Comparison of ENCODE assay signal across 19 cellular contexts in genomic region chr14:104296388-104297312, GRCh38.
DNase-seq lines count a peak whose midpoint lies in the region; ATAC-seq and TF ChIP-seq lines count a peak whose summit lies in the region.
"Had no signal": no experiment of that assay in that cellular context is flagged by ENCODE, and none has a peak within 500 bp of the region (broad histone marks: within the 10 kb centered on the region; RNA-seq: fewer than 3 reads in every experiment).

No MANE protein-coding gene starts in this region.

- peak overlapping the region; percentile 22 for H3K4me3 Mint-ChIP-seq in type B pancreatic cell
- H3K4me3 Mint-ChIP-seq: activated CD4-positive, alpha-beta T cell treated with anti-CD3 and anti-CD28 coated beads, Interleukin-2, amount 10 ng/mL, durations not matched to agents 7 days and 5 days; activated naive CD8-positive, alpha-beta T cell treated with anti-CD3 and anti-CD28 coated beads, Interleukin-2, amount 50 U/mL, for 24 hours; CD8-positive, alpha-beta T cell; GM23338; mesothelial cell of epicardium had no signal

- H3K9me3 Mint-ChIP-seq in type B pancreatic cell = no peaks in the 10 kb centered on the region
- H3K9me3 Mint-ChIP-seq: activated naive CD8-positive, alpha-beta T cell treated with anti-CD3 and anti-CD28 coated beads, Interleukin-2, amount 50 U/mL, for 24 hours; CD8-positive, alpha-beta T cell had no signal

- TF ChIP-seq CTCF in type B pancreatic cell (conservative IDR thresholded peaks at IDR 0.05) (no peak), brain microvascular endothelial cell (IDR thresholded peaks at IDR 0.05; ENCODE audit: low read depth, low read length, missing control alignments) (no peak)

- ATAC-seq in left colon = no peak
- ATAC-seq in HG02759 (IDR thresholded peaks at IDR 0.05; ENCODE audit: unreplicated experiment) = no peak
- ATAC-seq in HG02623 (IDR thresholded peaks at IDR 0.05; ENCODE audit: unreplicated experiment) = no peak
- ATAC-seq: activated naive CD8-positive, alpha-beta T cell treated with anti-CD3 and anti-CD28 coated beads, Interleukin-2, amount 50 U/mL, for 24 hours; CD8-positive, alpha-beta T cell; gastrocnemius medialis; GM23338 had no signal

- peaks cover 9% of the 10 kb centered on the region for H3K27me3 Mint-ChIP-seq in type B pancreatic cell
- H3K27me3 Mint-ChIP-seq: activated CD4-positive, alpha-beta T cell treated with anti-CD3 and anti-CD28 coated beads, Interleukin-2, amount 10 ng/mL, durations not matched to agents 7 days and 5 days had no signal

- H3K4me3 ChIP-seq in brain microvascular endothelial cell (ENCODE audit: low read depth, low read length) = no peak overlapping the region
- H3K4me3 ChIP-seq: gastrocnemius medialis, GM23338, skin epidermis, tibial nerve had no signal

- H3K4me1 Mint-ChIP-seq in type B pancreatic cell (ENCODE audit: unreplicated experiment) = peaks cover 20% of the 10 kb centered on the region
- H3K4me1 Mint-ChIP-seq: activated CD4-positive, alpha-beta T cell treated with anti-CD3 and anti-CD28 coated beads, Interleukin-2, amount 10 ng/mL, durations not matched to agents 7 days and 5 days; activated naive CD8-positive, alpha-beta T cell treated with anti-CD3 and anti-CD28 coated beads, Interleukin-2, amount 50 U/mL, for 24 hours had no signal

- no peak overlapping the region for H3K27ac Mint-ChIP-seq in type B pancreatic cell
- H3K27ac Mint-ChIP-seq: activated CD4-positive, alpha-beta T cell treated with anti-CD3 and anti-CD28 coated beads, Interleukin-2, amount 10 ng/mL, durations not matched to agents 7 days and 5 days; activated naive CD8-positive, alpha-beta T cell treated with anti-CD3 and anti-CD28 coated beads, Interleukin-2, amount 50 U/mL, for 24 hours; CD8-positive, alpha-beta T cell; GM23338; mesothelial cell of epicardium had no signal

- H3K36me3 ChIP-seq in brain microvascular endothelial cell (replicated peaks) = no peaks in the 10 kb centered on the region
- H3K36me3 ChIP-seq: gastrocnemius medialis, tibial nerve had no signal

- no peak overlapping the region for H3K27ac ChIP-seq in brain microvascular endothelial cell
- H3K27ac ChIP-seq: gastrocnemius medialis, skin epidermis, tibial nerve had no signal

- no peaks in the 10 kb centered on the region for H3K27me3 ChIP-seq in brain microvascular endothelial cell (replicated peaks)

- DNase-seq in activated effector memory CD4-positive, alpha-beta T cell treated with anti-CD3 and anti-CD28 coated beads, Interleukin-2, amount 50 U/mL, for 16 hours = peak; percentile 39
- DNase-seq in activated effector memory CD4-positive, alpha-beta T cell treated with Interleukin-2 at 50 U/mL for 16 hours = no peak
- peak; percentile 20 for DNase-seq in astrocyte of the hippocampus (ENCODE audit: low read depth, low spot score)
- peak; percentile 2 to 23 for DNase-seq in left colon
- no peak for DNase-seq in type B pancreatic cell (ENCODE audit: extremely low spot score, unreplicated experiment)
- no peak for DNase-seq in brain microvascular endothelial cell
- DNase-seq: activated CD4-positive, alpha-beta T cell treated with anti-CD3 and anti-CD28 coated beads, Interleukin-2, amount 10 ng/mL, durations not matched to agents 7 days and 5 days; activated naive CD8-positive, alpha-beta T cell treated with anti-CD3 and anti-CD28 coated beads, Interleukin-2, amount 50 U/mL, for 24 hours; CD8-positive, alpha-beta T cell; gastrocnemius medialis; MM.1S; NCI-H187 treated with DMSO at 0.1 percent for 48 hours; T-helper 9 cell had no signal

- H3K36me3 Mint-ChIP-seq in type B pancreatic cell = no peaks in the 10 kb centered on the region
- H3K36me3 Mint-ChIP-seq: CD8-positive, alpha-beta T cell; mesothelial cell of epicardium had no signal

- in situ Hi-C loops in brain microvascular endothelial cell (cut with HindIII; ENCODE audit: low pct_ligation_motif_present, low sequenced_read_pairs) = no loop called here

- intact Hi-C loops in left colon (cut with DNase I, micrococcal nuclease) = no loop called here

Comparison
In these comparisons a context has a peak if more than half of its experiments do, and no peak if none do; other contexts are left out.
1. DNase-seq: peak in activated effector memory CD4-positive, alpha-beta T cell treated with anti-CD3 and anti-CD28 coated beads, Interleukin-2, amount 50 U/mL, for 16 hours (single experiment), astrocyte of the hippocampus (single experiment) and left colon (2 of 2); none in activated effector memory CD4-positive, alpha-beta T cell treated with Interleukin-2 at 50 U/mL for 16 hours (single experiment), type B pancreatic cell (single experiment) and brain microvascular endothelial cell (single experiment).